ENCODE assay signal across 1 cellular context in the genomic region with DNA sequence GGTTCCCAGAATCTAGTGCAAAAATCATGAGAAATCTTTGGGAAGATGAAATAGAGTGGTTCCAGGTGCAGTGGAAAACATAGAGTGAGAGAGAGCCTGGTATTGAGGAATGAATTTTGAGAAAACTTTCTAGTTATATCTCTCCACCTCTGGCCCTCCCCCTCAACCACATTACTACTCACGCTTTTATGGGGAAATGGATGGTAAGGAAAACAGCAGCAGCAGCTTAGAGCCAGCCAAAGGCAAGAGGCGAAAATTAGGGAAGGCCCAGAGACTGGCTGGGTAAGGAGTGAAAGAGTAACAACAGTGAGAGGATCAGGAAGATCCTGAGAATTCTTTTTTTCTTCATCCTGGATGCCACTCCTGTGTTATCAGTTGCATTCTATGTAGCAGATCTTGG.
TF ChIP-seq lines count a peak whose summit lies in the region.

No MANE protein-coding gene starts in this region.

TF ChIP-seq in IMR-90, 13 proteins besides CTCF, POLR2A, EP300 and RAD21:
- TF ChIP-seq, protein P1, sequence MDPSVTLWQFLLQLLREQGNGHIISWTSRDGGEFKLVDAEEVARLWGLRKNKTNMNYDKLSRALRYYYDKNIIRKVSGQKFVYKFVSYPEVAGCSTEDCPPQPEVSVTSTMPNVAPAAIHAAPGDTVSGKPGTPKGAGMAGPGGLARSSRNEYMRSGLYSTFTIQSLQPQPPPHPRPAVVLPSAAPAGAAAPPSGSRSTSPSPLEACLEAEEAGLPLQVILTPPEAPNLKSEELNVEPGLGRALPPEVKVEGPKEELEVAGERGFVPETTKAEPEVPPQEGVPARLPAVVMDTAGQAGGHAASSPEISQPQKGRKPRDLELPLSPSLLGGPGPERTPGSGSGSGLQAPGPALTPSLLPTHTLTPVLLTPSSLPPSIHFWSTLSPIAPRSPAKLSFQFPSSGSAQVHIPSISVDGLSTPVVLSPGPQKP (IDR thresholded peaks at IDR 0.05; ENCODE audit: borderline replicate concordance, low read depth, low read length): no peak
- TF ChIP-seq BHLHE40 (IDR thresholded peaks at IDR 0.05; ENCODE audit: low read depth, low read length) (no peak), RCOR1 (IDR thresholded peaks at IDR 0.05; ENCODE audit: insufficient replicate concordance, low read length) (no peak), SMC3 (IDR thresholded peaks at IDR 0.05; ENCODE audit: low read depth, low read length) (no peak), MXI1 (IDR thresholded peaks at IDR 0.05; ENCODE audit: borderline replicate concordance, low read depth, low read length) (no peak), MAFK (IDR thresholded peaks at IDR 0.05; ENCODE audit: low read depth, low read length) (no peak), CEBPB (IDR thresholded peaks at IDR 0.05; ENCODE audit: low read depth, low read length) (no peak), CHD1 (IDR thresholded peaks at IDR 0.05; ENCODE audit: low read depth, low read length) (no peak), MAZ (IDR thresholded peaks at IDR 0.05; ENCODE audit: borderline replicate concordance, low read depth, low read length) (no peak), NFE2L2 (IDR thresholded peaks at IDR 0.05; ENCODE audit: low read depth, low read length) (no peak), FOS (IDR thresholded peaks at IDR 0.05; ENCODE audit: low read depth, low read length) (no peak), RFX5 (IDR thresholded peaks at IDR 0.05; ENCODE audit: low read depth, low read length) (no peak)
- TF ChIP-seq, protein P2, sequence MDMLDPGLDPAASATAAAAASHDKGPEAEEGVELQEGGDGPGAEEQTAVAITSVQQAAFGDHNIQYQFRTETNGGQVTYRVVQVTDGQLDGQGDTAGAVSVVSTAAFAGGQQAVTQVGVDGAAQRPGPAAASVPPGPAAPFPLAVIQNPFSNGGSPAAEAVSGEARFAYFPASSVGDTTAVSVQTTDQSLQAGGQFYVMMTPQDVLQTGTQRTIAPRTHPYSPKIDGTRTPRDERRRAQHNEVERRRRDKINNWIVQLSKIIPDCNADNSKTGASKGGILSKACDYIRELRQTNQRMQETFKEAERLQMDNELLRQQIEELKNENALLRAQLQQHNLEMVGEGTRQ (IDR thresholded peaks at IDR 0.05; ENCODE audit: low read depth, low read length): no peak
